In the genomic region with DNA sequence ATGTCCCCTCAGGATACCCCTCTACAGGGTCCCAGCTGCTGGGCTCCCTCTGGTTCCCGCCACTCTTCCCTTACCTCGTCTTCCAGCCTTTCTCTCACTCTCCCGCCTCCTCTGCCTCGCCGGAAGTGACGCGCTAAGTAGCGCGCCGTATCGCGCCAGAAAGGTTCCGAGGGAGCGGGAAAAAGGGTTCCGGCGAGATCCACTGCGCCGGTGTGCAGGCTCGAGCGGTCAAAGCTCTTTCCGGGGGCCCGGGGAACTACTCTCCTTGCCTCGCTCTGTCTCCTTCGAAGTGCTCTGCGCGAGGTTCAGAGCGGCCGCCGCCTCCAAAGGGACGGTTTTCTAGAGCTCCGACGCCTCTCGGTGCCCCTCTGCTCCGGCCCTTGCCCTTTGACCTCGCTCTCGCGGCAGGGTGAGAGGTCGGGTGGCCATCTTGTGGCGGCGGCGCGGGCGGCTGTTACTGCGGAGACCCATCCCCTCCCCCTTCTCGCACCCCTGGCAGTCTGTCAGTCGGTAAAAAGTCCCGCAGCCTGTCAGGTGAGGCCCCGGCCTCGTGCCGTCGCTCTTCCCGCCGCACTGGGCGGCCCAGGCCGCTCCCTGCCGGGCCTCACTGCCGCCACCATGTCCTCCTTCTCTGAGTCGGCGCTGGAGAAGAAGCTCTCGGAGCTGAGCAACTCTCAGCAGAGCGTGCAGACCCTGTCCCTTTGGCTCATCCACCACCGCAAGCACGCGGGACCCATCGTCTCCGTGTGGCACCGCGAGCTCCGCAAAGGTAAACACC, we compare ENCODE assay signal across 8 cellular contexts. TPM values are rescaled to one million over a fixed set of nuclear protein-coding genes. Genes with fewer than 3 reads are reported as not detected.
DNase-seq lines count a peak whose midpoint lies in the region; ATAC-seq, FAIRE-seq and TF ChIP-seq lines count a peak whose summit lies in the region.

A gene with protein sequence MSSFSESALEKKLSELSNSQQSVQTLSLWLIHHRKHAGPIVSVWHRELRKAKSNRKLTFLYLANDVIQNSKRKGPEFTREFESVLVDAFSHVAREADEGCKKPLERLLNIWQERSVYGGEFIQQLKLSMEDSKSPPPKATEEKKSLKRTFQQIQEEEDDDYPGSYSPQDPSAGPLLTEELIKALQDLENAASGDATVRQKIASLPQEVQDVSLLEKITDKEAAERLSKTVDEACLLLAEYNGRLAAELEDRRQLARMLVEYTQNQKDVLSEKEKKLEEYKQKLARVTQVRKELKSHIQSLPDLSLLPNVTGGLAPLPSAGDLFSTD (plus strand): TSS at position 417 of the 778 bp plus-strand sequence. CDS start 202 bp downstream, at position 619.
A gene (minus strand): TSS at position 127 of the 778 bp plus-strand sequence. CDS start 19,640 bp downstream, outside the sequence.

- peak; percentile 87 for ATAC-seq in GM19035 (IDR thresholded peaks at IDR 0.05; ENCODE audit: unreplicated experiment)
- ATAC-seq in HG03378 (IDR thresholded peaks at IDR 0.05; ENCODE audit: unreplicated experiment): peak; percentile 66
- ATAC-seq in activated CD4-positive, alpha-beta T cell treated with anti-CD3 and anti-CD28 coated beads for 36 hours: peak; percentile 85

- peak within 1 kb of the TSS; percentile 95 for H3K27ac ChIP-seq in kidney (ENCODE audit: low read depth in 2 of 2, low read length in 2 of 2)

- DNase-seq in AG20443 (ENCODE audit: low spot score) (peak; percentile 94), NCI-H510A (lab: John Stamatoyannopoulos, UW) (peak; percentile 87), chondrocyte (ENCODE audit: low spot score) (peak; percentile 95), kidney (peak; percentile 96)
- peak; percentile 93 for DNase-seq in activated CD4-positive, alpha-beta T cell treated with anti-CD3 and anti-CD28 coated beads for 36 hours
- peak; percentile 66 to 77 for DNase-seq in stimulated activated CD4-positive, alpha-beta T cell treated with anti-CD3 and anti-CD28 coated beads, Interleukin-15, amount 100 ng/mL, for 1 hour (ENCODE audit: low read depth in 1 of 2, low spot score in 1 of 2)

- intact Hi-C loops in activated CD4-positive, alpha-beta T cell treated with anti-CD3 and anti-CD28 coated beads for 36 hours (cut with DNase I, micrococcal nuclease): loop anchor here in 1 of 2 experiments (1.0 to 10.0 kb wide), 13 partner anchors 23 to 1199 kb away; a partner anchor contains a TSS
- intact Hi-C loops in kidney (cut with DNase I): no loop called here

- peak; percentile 31 for TF ChIP-seq CTCF in chondrocyte (IDR thresholded peaks at IDR 0.05)
- no peak for TF ChIP-seq CTCF in kidney (IDR thresholded peaks at IDR 0.05; ENCODE audit: borderline replicate concordance, extremely low read depth, insufficient read depth)

- peak within 1 kb of the TSS; percentile 84 to 96 for H3K4me3 ChIP-seq in kidney (ENCODE audit: low read length in 2 of 2)

- FAIRE-seq in kidney (lab: Jason Lieb, UNC): no peak

- peak within 1 kb of the TSS; percentile 94 for H3K4me3 Mint-ChIP-seq in activated CD4-positive, alpha-beta T cell treated with anti-CD3 and anti-CD28 coated beads for 36 hours
- peak within 1 kb of the TSS; percentile 87 for H3K4me3 Mint-ChIP-seq in chondrocyte (ENCODE audit: unreplicated experiment)

- H3K9me3 Mint-ChIP-seq in activated CD4-positive, alpha-beta T cell treated with anti-CD3 and anti-CD28 coated beads for 36 hours (ENCODE audit: low read depth): no peaks in the 10 kb centered on the region
- H3K9me3 Mint-ChIP-seq in chondrocyte (ENCODE audit: low read depth): peaks cover 6% of the 10 kb centered on the region

- CTCF ChIA-PET in activated CD4-positive, alpha-beta T cell treated with anti-CD3 and anti-CD28 coated beads for 36 hours (lab: Charles Lee): interaction anchor here (0.7 to 1.4 kb wide), 6 partner anchors 10 to 495 kb away, joined by 3 to 4 read pairs (median 4); no protein-coding TSS in a partner anchor

- POLR2A ChIA-PET in activated CD4-positive, alpha-beta T cell treated with anti-CD3 and anti-CD28 coated beads for 36 hours (lab: Charles Lee): interaction anchor here (0.6 to 2.4 kb wide), 7 partner anchors 9 to 431 kb away, joined by 3 to 18 read pairs (median 3); no protein-coding TSS in a partner anchor

- H3K4me1 ChIP-seq in kidney (ENCODE audit: control insufficient read depth in 1 of 2, insufficient read depth in 1 of 2, low read depth in 1 of 2, low read length in 2 of 2): peaks cover 15 to 25% of the 10 kb centered on the region in 2 donors

- H3K9ac ChIP-seq in kidney (ENCODE audit: low read length in 2 of 2): peak within 1 kb of the TSS; percentile 90 to 94

- peaks cover 27% of the 10 kb centered on the region for H3K36me3 Mint-ChIP-seq in activated CD4-positive, alpha-beta T cell treated with anti-CD3 and anti-CD28 coated beads for 36 hours (ENCODE audit: low read depth)
- peaks cover 3% of the 10 kb centered on the region for H3K36me3 Mint-ChIP-seq in chondrocyte (ENCODE audit: low read depth)

- H3K36me3 ChIP-seq in kidney (ENCODE audit: control insufficient read depth in 1 of 2, insufficient read depth in 2 of 2, low read length in 2 of 2): peaks cover 0 to 4% of the 10 kb centered on the region in 2 donors

- no peaks in the 10 kb centered on the region for H3K27me3 Mint-ChIP-seq in activated CD4-positive, alpha-beta T cell treated with anti-CD3 and anti-CD28 coated beads for 36 hours
- no peaks in the 10 kb centered on the region for H3K27me3 Mint-ChIP-seq in chondrocyte (ENCODE audit: low read depth)

- peak within 1 kb of the TSS; percentile 98 for H3K27ac Mint-ChIP-seq in activated CD4-positive, alpha-beta T cell treated with anti-CD3 and anti-CD28 coated beads for 36 hours
- H3K27ac Mint-ChIP-seq in chondrocyte (ENCODE audit: unreplicated experiment): peak within 1 kb of the TSS; percentile 94

- peaks cover 65% of the 10 kb centered on the region for H3K4me1 Mint-ChIP-seq in activated CD4-positive, alpha-beta T cell treated with anti-CD3 and anti-CD28 coated beads for 36 hours
- H3K4me1 Mint-ChIP-seq in chondrocyte (ENCODE audit: low read depth): peaks cover 44% of the 10 kb centered on the region

- no peaks in the 10 kb centered on the region for H3K9me3 ChIP-seq in kidney (ENCODE audit: control insufficient read depth in 1 of 2, low read length in 2 of 2)

RNA-seq across cellular contexts. Expression of the first gene that starts in this region (rescaled TPM):
- 10 to 100 TPM; 29.9 to 36.4 TPM for total RNA-seq in activated CD4-positive, alpha-beta T cell treated with anti-CD3 and anti-CD28 coated beads for 36 hours
- 16.9 to 21.6 TPM (median 19.3 TPM) in 3 replicates for total RNA-seq in chondrocyte
- 34.4 TPM for total RNA-seq in kidney
- 13.4 TPM for polyA plus RNA-seq in kidney (ENCODE audit: insufficient read depth, low read depth, low replicate concordance)

RNA-seq across cellular contexts. Expression of the second gene that starts in this region (rescaled TPM):
- total RNA-seq in activated CD4-positive, alpha-beta T cell treated with anti-CD3 and anti-CD28 coated beads for 36 hours: 10 to 100 TPM; 35.6 to 36.7 TPM
- total RNA-seq in chondrocyte: 10.6 to 16.1 TPM (median 10.8 TPM) in 3 replicates
- 19.5 TPM for total RNA-seq in kidney
- 8.6 TPM for polyA plus RNA-seq in kidney (ENCODE audit: insufficient read depth, low read depth, low replicate concordance)

Comparison
In these comparisons a context has a peak if more than half of its experiments do, and no peak if none do; other contexts are left out.
1. Peak in every context shown above with its lines: DNase-seq, ATAC-seq, H3K4me3 ChIP-seq and H3K27ac ChIP-seq.